In the genomic region with DNA sequence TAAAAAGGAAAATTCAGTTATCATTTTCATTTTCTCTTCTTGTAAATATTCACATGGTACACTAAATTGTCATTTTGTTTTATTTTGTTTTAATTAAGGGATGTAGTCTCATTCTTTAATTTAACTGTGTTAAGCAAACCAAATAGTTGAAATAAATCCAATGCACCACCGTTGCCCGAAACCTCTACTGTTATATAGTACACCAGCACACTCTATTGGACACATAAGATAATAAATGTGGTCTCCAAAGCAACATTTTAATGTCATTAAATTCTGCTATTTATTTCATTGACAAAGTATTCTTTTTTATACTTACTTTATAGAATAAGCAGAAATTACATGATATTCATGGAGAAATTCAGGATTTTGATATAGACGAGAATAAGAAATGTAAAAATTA, we compare ENCODE assay signal across 10 cellular contexts.
DNase-seq lines count a peak whose midpoint lies in the region; TF ChIP-seq lines count a peak whose summit lies in the region.
"Had no signal": no experiment of that assay in that cellular context is flagged by ENCODE, and none has a peak within 500 bp of the region (broad histone marks: within the 10 kb centered on the region; RNA-seq: fewer than 3 reads in every experiment).

No MANE protein-coding gene starts in this region.

- no peak overlapping the region for H3K4me3 Mint-ChIP-seq in nephron progenitor cell

- H3K4me1 Mint-ChIP-seq in nephron progenitor cell, result no peaks in the 10 kb centered on the region

- H3K27ac Mint-ChIP-seq in nephron progenitor cell, result no peak overlapping the region

- intact Hi-C loops in prostate gland (cut with DNase I), result no loop called here

- H3K4me1 ChIP-seq in prostate gland (replicated peaks), result no peaks in the 10 kb centered on the region

- H3K9me3 ChIP-seq in prostate gland, result no peaks in the 10 kb centered on the region
- H3K9me3 ChIP-seq: BLaER1 had no signal

- 30% methylated on average over 3 of the region's 3 CpGs for WGBS in prostate gland

- no peak for TF ChIP-seq POLR2A in prostate gland (IDR thresholded peaks at IDR 0.05)

- H3K27me3 Mint-ChIP-seq in nephron progenitor cell (ENCODE audit: low read depth, poor library complexity), result no peaks in the 10 kb centered on the region

- H3K36me3 Mint-ChIP-seq in nephron progenitor cell (ENCODE audit: low read depth), result no peaks in the 10 kb centered on the region

- TF ChIP-seq CTCF in prostate gland (IDR thresholded peaks at IDR 0.05), result peak in 3 of 4 experiments; percentile 14 to 56 (median 53)
- no peak for TF ChIP-seq CTCF in nephron progenitor cell (IDR thresholded peaks at IDR 0.05)

- H3K9me3 Mint-ChIP-seq in nephron progenitor cell, result no peaks in the 10 kb centered on the region

- H3K36me3 ChIP-seq in prostate gland, result no peaks in the 10 kb centered on the region
- H3K36me3 ChIP-seq: BLaER1 had no signal

- H3K27ac ChIP-seq in prostate gland, result no peak overlapping the region
- H3K27ac ChIP-seq: BLaER1 had no signal

- H3K4me3 ChIP-seq in prostate gland, result no peak overlapping the region
- H3K4me3 ChIP-seq: BLaER1 had no signal

- DNase-seq in NCI-H1105 treated with DMSO at 0.1 percent for 48 hours (lab: John Stamatoyannopoulos, UW) (peak; percentile 10), NCI-H1105 (lab: John Stamatoyannopoulos, UW) (no peak), LoVo (ENCODE audit: low spot score) (peak; percentile 5), dedifferentiated amniotic fluid mesenchymal stem cell (ENCODE audit: extremely low spot score) (peak; percentile 49), prostate gland (ENCODE audit: low spot score) (no peak), middle frontal gyrus (ENCODE audit: extremely low spot score, low spot score) (no peak), CD1c-positive myeloid dendritic cell (ENCODE audit: extremely low spot score) (no peak), nephron progenitor cell (no peak)
- DNase-seq: NCI-H526 treated with DMSO at 0.1 percent for 48 hours had no signal

- no peaks in the 10 kb centered on the region for H3K27me3 ChIP-seq in prostate gland (replicated peaks; ENCODE audit: insufficient read depth)
- H3K27me3 ChIP-seq: BLaER1 had no signal

Comparison
In these comparisons a context has a peak if more than half of its experiments do, and no peak if none do; other contexts are left out.
1. DNase-seq: peak in NCI-H1105 treated with DMSO at 0.1 percent for 48 hours (single experiment), LoVo (single experiment) and dedifferentiated amniotic fluid mesenchymal stem cell (single experiment); none in NCI-H1105 (single experiment), prostate gland (single experiment), middle frontal gyrus (single experiment), CD1c-positive myeloid dendritic cell (single experiment) and nephron progenitor cell (single experiment).